Comparison of ENCODE assay signal across 29 cellular contexts in genomic region chr5:107508083-107508482, GRCh38.
"Had no signal": no experiment of that assay in that cellular context is flagged by ENCODE, and none has a peak within 500 bp of the region (broad histone marks: within the 10 kb centered on the region; RNA-seq: fewer than 3 reads in every experiment).

No MANE protein-coding gene starts in this region.

- H3K27me3 ChIP-seq: brain microvascular endothelial cell, gastrocnemius medialis, hepatocyte had no signal

- H3K4me3 ChIP-seq: gastrocnemius medialis, hepatocyte, lung, skin epidermis, thoracic aorta had no signal

- H3K9me3 ChIP-seq: gastrocnemius medialis, thoracic aorta had no signal

- H3K27ac Mint-ChIP-seq: activated CD4-positive, alpha-beta memory T cell treated with anti-CD3 and anti-CD28 coated beads for 36 hours; activated CD4-positive, alpha-beta T cell treated with anti-CD3 and anti-CD28 coated beads, Interleukin-2, amount 10 ng/mL, durations not matched to agents 24 days and 14 days; effector memory CD8-positive, alpha-beta T cell; natural killer cell; stimulated activated naive CD8-positive, alpha-beta T cell treated with anti-CD3 and anti-CD28 coated beads, Interleukin-15, Interleukin-2, amounts not matched to agents 100 ng/mL and 50 ng/mL, for 24 hours had no signal

- DNase-seq: activated CD4-positive, alpha-beta memory T cell treated with anti-CD3 and anti-CD28 coated beads for 36 hours; activated CD4-positive, alpha-beta T cell treated with anti-CD3 and anti-CD28 coated beads, Interleukin-2, amount 10 ng/mL, durations not matched to agents 24 days and 14 days; activated CD4-positive, CD25-positive, alpha-beta regulatory T cell treated with anti-CD3 and anti-CD28 coated beads, Interleukin-2, amount 50 U/mL, for 72 hours; activated CD8-positive, alpha-beta memory T cell treated with anti-CD3 and anti-CD28 coated beads, Interleukin-2, amount 50 U/mL, for 4 hours; activated gamma-delta T cell; activated naive CD4-positive, alpha-beta T cell treated with anti-CD3 and anti-CD28 coated beads, Interleukin-2, amount 50 U/mL, for 16 hours; activated T-cell treated with anti-CD3 and anti-CD28 coated beads, Interleukin-2, amount 50 U/mL, for 1 hour; amniotic stem cell; brain microvascular endothelial cell; caudate nucleus; cortex of kidney; effector memory CD8-positive, alpha-beta T cell; erythroblast; gastrocnemius medialis; islet precursor cell; left colon; mesendoderm; natural killer cell; stimulated activated CD4-positive, alpha-beta T cell treated with anti-CD3 and anti-CD28 coated beads, Interleukin-12 subunit alpha, Interleukin-12 subunit beta, amount 100 ng/mL, for 4 hours; stimulated activated CD4-positive, alpha-beta T cell treated with anti-CD3 and anti-CD28 coated beads, Interleukin-4, amount 100 ng/mL, for 1 hour; T1000; trophoblast cell; WERI-Rb-1 had no signal

- H3K36me3 ChIP-seq: brain microvascular endothelial cell, gastrocnemius medialis, thoracic aorta, WERI-Rb-1 had no signal

- ATAC-seq: effector memory CD8-positive, alpha-beta T cell; gastrocnemius medialis; left colon; natural killer cell; sciatic nerve had no signal

- H3K36me3 Mint-ChIP-seq: activated CD4-positive, alpha-beta memory T cell treated with anti-CD3 and anti-CD28 coated beads for 36 hours; natural killer cell had no signal

- H3K9me3 Mint-ChIP-seq: activated CD4-positive, alpha-beta memory T cell treated with anti-CD3 and anti-CD28 coated beads for 36 hours; activated CD4-positive, alpha-beta T cell treated with anti-CD3 and anti-CD28 coated beads, Interleukin-2, amount 10 ng/mL, durations not matched to agents 24 days and 14 days; effector memory CD8-positive, alpha-beta T cell; natural killer cell; stimulated activated naive CD8-positive, alpha-beta T cell treated with anti-CD3 and anti-CD28 coated beads, Interleukin-15, Interleukin-2, amounts not matched to agents 100 ng/mL and 50 ng/mL, for 24 hours had no signal

- H3K4me3 Mint-ChIP-seq: activated CD4-positive, alpha-beta memory T cell treated with anti-CD3 and anti-CD28 coated beads for 36 hours; activated CD4-positive, alpha-beta T cell treated with anti-CD3 and anti-CD28 coated beads, Interleukin-2, amount 10 ng/mL, durations not matched to agents 24 days and 14 days; effector memory CD8-positive, alpha-beta T cell; natural killer cell; stimulated activated naive CD8-positive, alpha-beta T cell treated with anti-CD3 and anti-CD28 coated beads, Interleukin-15, Interleukin-2, amounts not matched to agents 100 ng/mL and 50 ng/mL, for 24 hours had no signal

- H3K27me3 Mint-ChIP-seq: effector memory CD8-positive, alpha-beta T cell had no signal

- H3K4me1 Mint-ChIP-seq: activated CD4-positive, alpha-beta T cell treated with anti-CD3 and anti-CD28 coated beads, Interleukin-2, amount 10 ng/mL, durations not matched to agents 24 days and 14 days had no signal

- H3K4me1 ChIP-seq: gastrocnemius medialis had no signal

- H3K27ac ChIP-seq: brain microvascular endothelial cell, gastrocnemius medialis, hepatocyte, skin epidermis, thoracic aorta, WERI-Rb-1 had no signal
